Comparison of ENCODE assay signal across 1 cellular context in genomic region chrX:155069414-155069813, GRCh38.
TF ChIP-seq lines count a peak whose summit lies in the region.

No MANE protein-coding gene starts in this region.

TF ChIP-seq in K562, 482 proteins besides CTCF, POLR2A, EP300 and RAD21:
- TF ChIP-seq KDM1A (IDR thresholded peaks at IDR 0.05) (peak in 1 of 2 experiments; percentile 56; a peak in 1 of 4 replicates), RBM25 (IDR thresholded peaks at IDR 0.05; ENCODE audit: low read depth, low read length, severe bottlenecking) (peak; percentile 75), TRIM28 (IDR thresholded peaks at IDR 0.05) (no peak), ZFP36 (IDR thresholded peaks at IDR 0.05; ENCODE audit: low read depth, low read length, partially characterized antibody) (peak; percentile 81), ADNP (tag; IDR thresholded peaks at IDR 0.05) (peak; percentile 51; the same call in 1 of the 2 replicates), SIN3A (IDR thresholded peaks at IDR 0.05; ENCODE audit: borderline replicate concordance in 2 of 2, control insufficient read depth in 1 of 2, low read depth in 2 of 2, low read length in 2 of 2) (no peak), BCOR (IDR thresholded peaks at IDR 0.05) (peak; percentile 80), ZKSCAN8 (CRISPR knock-in tag; IDR thresholded peaks at IDR 0.05) (no peak), PHF8 (IDR thresholded peaks at IDR 0.05; ENCODE audit: borderline replicate concordance, low read length) (no peak), CHCHD3 (CRISPR knock-in tag; IDR thresholded peaks at IDR 0.05) (no peak)
